ENCODE assay signal across 8 cellular contexts in genomic region chr10:110857265-110858158, GRCh38. TPM values are rescaled to one million over a fixed set of nuclear protein-coding genes. Genes with fewer than 3 reads are reported as not detected.
DNase-seq lines count a peak whose midpoint lies in the region; ATAC-seq and TF ChIP-seq lines count a peak whose summit lies in the region.

No MANE protein-coding gene starts in this region.

- no peaks in the 10 kb centered on the region for H3K36me3 ChIP-seq in GM06990 (ENCODE audit: control insufficient read depth, insufficient read depth, low read length)
- H3K36me3 ChIP-seq in Panc1 (ENCODE audit: control insufficient read depth, insufficient read depth, low read length) = no peaks in the 10 kb centered on the region
- no peaks in the 10 kb centered on the region for H3K36me3 ChIP-seq in psoas muscle (ENCODE audit: insufficient read depth in 1 of 2, low read depth in 1 of 2)

- intact Hi-C loops in Panc1 (cut with micrococcal nuclease; ENCODE audit: unreplicated experiment) = no loop called here
- intact Hi-C loops in psoas muscle (cut with DNase I) = no loop called here

- in situ Hi-C loops in Panc1 (cut with HindIII; ENCODE audit: low pct_unique_long_range_greater_than_20kb, low sequenced_read_pairs) = no loop called here

- TF ChIP-seq CTCF in GM06990 (IDR thresholded peaks at IDR 0.05; ENCODE audit: insufficient read depth, low read length, poor library complexity, severe bottlenecking) = no peak
- no peak for TF ChIP-seq CTCF in Panc1 (IDR thresholded peaks at IDR 0.05)
- no peak for TF ChIP-seq CTCF in psoas muscle (IDR thresholded peaks at IDR 0.05)

- POLR2A ChIA-PET in Panc1 (lab: Charles Lee) = no interaction called here

- ATAC-seq in HG03139 (IDR thresholded peaks at IDR 0.05; ENCODE audit: unreplicated experiment) (peak; percentile 48), Panc1 (peak; percentile 37; the same call in 1 of the 2 replicates), psoas muscle (peak in 3 of 4 donors; percentile 19 to 44 (median 38))

- H3K27me3 ChIP-seq in GM06990 (replicated peaks; ENCODE audit: control insufficient read depth, insufficient read depth, low read length) (no peaks in the 10 kb centered on the region), Panc1 (ENCODE audit: control insufficient read depth, insufficient read depth, low read length) (no peaks in the 10 kb centered on the region), psoas muscle (ENCODE audit: insufficient read depth in 3 of 3, low read length in 2 of 3) (no peaks in the 10 kb centered on the region)

- no peaks in the 10 kb centered on the region for H3K9me3 ChIP-seq in Panc1 (ENCODE audit: control insufficient read depth, insufficient read depth, low read depth, low read length)
- no peaks in the 10 kb centered on the region for H3K9me3 ChIP-seq in psoas muscle

- CTCF ChIA-PET in Panc1 (lab: Charles Lee) = interaction anchor here (0.6 to 1.5 kb wide), 2 partner anchors 14 to 53 kb away, joined by 3 read pairs; no protein-coding TSS in a partner anchor

- 40 to 55% (median 44%) methylated on average over 12 of the region's 12 CpGs for WGBS in psoas muscle, 3 donors

- TF ChIP-seq POLR2A in erythroblast (IDR thresholded peaks at IDR 0.05; ENCODE audit: low read length) = no peak

- DNase-seq in GM06990 (ENCODE audit: extremely low read depth, insufficient read length) (peak; percentile 59), Panc1 (ENCODE audit: low read depth, low spot score) (no peak), erythroblast (lab: John Stamatoyannopoulos, UW) (peak; percentile 73 to 91), psoas muscle (no peak), AG20443 (ENCODE audit: low spot score) (no peak), iPS-NIHi11 (ENCODE audit: low spot score) (no peak)
- no peak for DNase-seq in NK-92 treated with Interleukin-12 subunit alpha and Interleukin-12 subunit beta, amount 100 ng/mL, for 24 hours (lab: John Stamatoyannopoulos, UW)

- H3K27ac ChIP-seq in Panc1 (ENCODE audit: low read length) (peak overlapping the region; percentile 51; the same call in 1 of the 2 replicates), psoas muscle (no peak overlapping the region)

- BruUV-seq in Panc1 (replicated peaks; lab: Mats Ljungman, UMichigan) = no TSS peak

- H3K4me3 ChIP-seq in GM06990 (replicated peaks; ENCODE audit: low read depth, low read length) = no peak overlapping the region
- no peak overlapping the region for H3K4me3 ChIP-seq in Panc1 (ENCODE audit: low read depth in 2 of 2, low read length in 2 of 2)
- H3K4me3 ChIP-seq in psoas muscle = no peak overlapping the region

- H3K4me1 ChIP-seq in Panc1 (ENCODE audit: control insufficient read depth, insufficient read depth, low read length) = no peaks in the 10 kb centered on the region
- H3K4me1 ChIP-seq in psoas muscle = peaks cover 14% of the 10 kb centered on the region

RNA-seq across cellular contexts. Expression of gene PDCD4, which starts 14.2 kb away (rescaled TPM):
- total RNA-seq in Panc1 (2021; ENCODE audit: unreplicated experiment) = 33.6 TPM
- polyA plus RNA-seq in Panc1 (2012; ENCODE audit: insufficient read length) = 44.0 TPM
- total RNA-seq in psoas muscle = 10 to 100 TPM; 11.3 to 19.7 (median 15.8) TPM
- polyA plus RNA-seq in psoas muscle = 10 to 100 TPM in 1 of 3 donors, 1 to 10 TPM in 2; 7.6 to 10.2 (median 8.9) TPM

Comparison
In these comparisons a context has a peak if more than half of its experiments do, and no peak if none do; other contexts are left out.
1. DNase-seq: peak in GM06990 (single experiment) and erythroblast (2 of 2); none in Panc1 (single experiment), psoas muscle (0 of 2), AG20443 (single experiment), NK-92 treated with Interleukin-12 subunit alpha and Interleukin-12 subunit beta, amount 100 ng/mL, for 24 hours (single experiment) and iPS-NIHi11 (single experiment).
2. Peak in every context shown above with its lines, with median percentiles within 50 percentile points of each other: ATAC-seq.